27 cellular contexts compared by ENCODE assay signal in the genomic region with DNA sequence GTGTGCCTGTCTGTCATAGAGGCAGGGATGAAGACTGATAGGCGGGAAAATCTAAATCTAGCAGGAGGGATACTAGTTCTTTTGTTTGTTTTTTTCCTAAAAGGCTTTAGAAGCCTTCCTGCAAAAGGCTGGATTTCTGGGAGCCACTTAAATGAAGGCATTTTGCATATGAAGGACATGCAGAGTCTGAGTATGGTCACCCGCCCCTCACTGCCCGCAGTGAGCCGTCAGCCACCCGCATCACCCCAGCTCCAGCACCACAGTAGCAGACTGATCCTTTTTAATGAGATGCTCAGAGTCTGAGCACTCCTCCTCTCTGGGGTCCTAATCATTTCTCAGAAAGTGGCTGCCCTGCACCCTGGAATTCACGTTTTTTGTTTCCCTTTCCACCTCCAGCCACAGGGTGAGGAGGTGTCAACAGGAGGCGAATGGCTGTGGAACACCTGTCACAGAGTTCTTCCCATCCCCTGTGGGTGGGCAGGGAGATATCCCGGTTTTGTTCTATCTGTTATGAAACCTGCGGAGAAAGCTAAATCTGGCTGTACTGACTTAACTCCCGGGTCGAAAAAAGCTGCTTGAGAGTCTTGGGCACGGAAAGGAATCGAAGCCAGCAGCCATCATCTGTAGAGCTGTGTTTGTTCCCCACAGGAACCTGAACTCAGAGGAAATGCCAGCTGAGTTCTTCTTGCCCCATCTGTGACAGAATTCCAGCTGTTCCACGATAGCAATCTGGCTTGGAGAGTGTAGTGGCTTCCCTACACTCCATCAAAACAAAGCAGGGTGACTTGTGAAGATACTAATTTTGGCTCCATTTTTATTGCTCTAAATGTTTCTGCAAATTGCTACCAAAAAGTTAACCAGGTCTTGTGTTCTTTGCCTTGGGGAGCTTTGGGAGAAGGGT. TPM values are rescaled to one million over a fixed set of nuclear protein-coding genes. Genes with fewer than 3 reads are reported as not detected.
DNase-seq lines count a peak whose midpoint lies in the region; ATAC-seq and TF ChIP-seq lines count a peak whose summit lies in the region.
"Had no signal": no experiment of that assay in that cellular context is flagged by ENCODE, and none has a peak within 500 bp of the region (broad histone marks: within the 10 kb centered on the region; RNA-seq: fewer than 3 reads in every experiment).

No MANE protein-coding gene starts in this region.

- no peak overlapping the region for H4K5ac ChIP-seq in H9 (ENCODE audit: insufficient read length, low read depth, low read length)

- H3K9me3 Mint-ChIP-seq in H9 (peaks cover 12 to 13% of the 10 kb centered on the region in 2 experiments), neural progenitor cell (peaks cover 9% of the 10 kb centered on the region)
- H3K9me3 Mint-ChIP-seq in T-helper 2 cell treated with Interferon-gamma antibody and Interleukin-4, amounts not matched to agents 5 μg/mL and 100 μg/mL, for 36 hours, result no peaks in the 10 kb centered on the region
- H3K9me3 Mint-ChIP-seq: activated CD4-positive, alpha-beta T cell treated with anti-CD3 and anti-CD28 coated beads, Interleukin-2, amount 10 ng/mL, durations not matched to agents 24 days and 14 days had no signal

- H3K9me3 ChIP-seq in H9 (ENCODE audit: control insufficient read depth, low read depth, low read length), result no peaks in the 10 kb centered on the region
- H3K9me3 ChIP-seq in neural progenitor cell (ENCODE audit: low read depth), result no peaks in the 10 kb centered on the region
- no peaks in the 10 kb centered on the region for H3K9me3 ChIP-seq in gastrocnemius medialis
- H3K9me3 ChIP-seq: body of pancreas had no signal

- H3K27ac ChIP-seq in H9 (ENCODE audit: insufficient read length, low read depth, low read length) (no peak overlapping the region), foreskin keratinocyte (peak overlapping the region; percentile 95), neural progenitor cell (no peak overlapping the region), gastrocnemius medialis (no peak overlapping the region)
- H3K27ac ChIP-seq: body of pancreas, hepatocyte, KMS-11 had no signal

- H4K20me1 ChIP-seq in H9 (ENCODE audit: control insufficient read depth, insufficient read depth, insufficient read length) (no peaks in the 10 kb centered on the region), neural progenitor cell (ENCODE audit: low read depth) (no peaks in the 10 kb centered on the region)

- H3K27me3 ChIP-seq in H9 (ENCODE audit: insufficient read depth, low read length), result no peaks in the 10 kb centered on the region
- H3K27me3 ChIP-seq in foreskin keratinocyte, result no peaks in the 10 kb centered on the region
- H3K27me3 ChIP-seq in neural progenitor cell, result no peaks in the 10 kb centered on the region
- H3K27me3 ChIP-seq in gastrocnemius medialis, result peaks cover 0 to 4% (median 0%) of the 10 kb centered on the region in 3 donors
- H3K27me3 ChIP-seq: body of pancreas had no signal

- H3K23me2 ChIP-seq in H9 (ENCODE audit: insufficient read length, low read depth, low read length, poor library complexity, severe bottlenecking), result no peaks in the 10 kb centered on the region

- ATAC-seq in foreskin keratinocyte, result no peak
- no peak for ATAC-seq in gastrocnemius medialis
- ATAC-seq: body of pancreas; natural killer cell treated with Interleukin-12 subunit alpha and Interleukin-12 subunit beta and Interleukin-15 and Interleukin-18, amount 100 ng/mL, for 72 hours; Right ventricle myocardium inferior; T-cell had no signal

- H3K36me3 ChIP-seq in neural progenitor cell (no peaks in the 10 kb centered on the region), gastrocnemius medialis (no peaks in the 10 kb centered on the region)

- H3K4me3 ChIP-seq in neural progenitor cell (no peak overlapping the region), gastrocnemius medialis (no peak overlapping the region)
- H3K4me3 ChIP-seq: body of pancreas, hepatocyte had no signal

- H3K79me2 ChIP-seq in H9 (ENCODE audit: insufficient read depth, low read length) (no peaks in the 10 kb centered on the region), neural progenitor cell (ENCODE audit: low read depth) (no peaks in the 10 kb centered on the region)
- H3K79me2 ChIP-seq: hepatocyte had no signal

- no peak overlapping the region for H2BK15ac ChIP-seq in H9 (ENCODE audit: low read depth, low read length)

- TF ChIP-seq CTCF in H9 (conservative IDR thresholded peaks at IDR 0.05), result no peak
- TF ChIP-seq CTCF in foreskin keratinocyte (conservative IDR thresholded peaks at IDR 0.05), result no peak
- no peak for TF ChIP-seq CTCF in neural progenitor cell (IDR thresholded peaks at IDR 0.05)
- TF ChIP-seq CTCF in gastrocnemius medialis (IDR thresholded peaks at IDR 0.05 in 4 of 5, conservative IDR thresholded peaks at IDR 0.05 in 1 of 5), result no peak

- H3K27me3 Mint-ChIP-seq in H9 (ENCODE audit: low read depth) (peaks cover 11% of the 10 kb centered on the region), neural progenitor cell (ENCODE audit: insufficient read depth, low read depth) (peaks cover 7% of the 10 kb centered on the region)
- peaks cover 33% of the 10 kb centered on the region for H3K27me3 Mint-ChIP-seq in T-helper 2 cell treated with Interferon-gamma antibody and Interleukin-4, amounts not matched to agents 5 μg/mL and 100 μg/mL, for 36 hours (ENCODE audit: low read depth)

- no peaks in the 10 kb centered on the region for H3F3A ChIP-seq in neural progenitor cell (ENCODE audit: low read depth)

- H4K8ac ChIP-seq in H9 (replicated peaks; ENCODE audit: insufficient read length, low read depth, low read length), result no peak overlapping the region

- H2BK120ac ChIP-seq in H9 (ENCODE audit: low read depth, low read length, poor library complexity, severe bottlenecking), result no peak overlapping the region

- H3K79me1 ChIP-seq in H9 (ENCODE audit: insufficient read depth, low read depth, low read length, poor library complexity, severe bottlenecking), result no peaks in the 10 kb centered on the region

- no peak overlapping the region for H3K23ac ChIP-seq in H9 (ENCODE audit: insufficient read length, low read depth, low read length)

- H3K27ac Mint-ChIP-seq in H9 (peak overlapping the region in 1 of 3 experiments; percentile 40; a peak in 4 of 7 replicates), neural progenitor cell (peak overlapping the region; percentile 14)
- no peak overlapping the region for H3K27ac Mint-ChIP-seq in T-helper 2 cell treated with Interferon-gamma antibody and Interleukin-4, amounts not matched to agents 5 μg/mL and 100 μg/mL, for 36 hours
- H3K27ac Mint-ChIP-seq: activated CD4-positive, alpha-beta T cell treated with anti-CD3 and anti-CD28 coated beads, Interleukin-2, amount 10 ng/mL, durations not matched to agents 24 days and 14 days; memory B cell; natural killer cell treated with Interleukin-12 subunit alpha and Interleukin-12 subunit beta and Interleukin-15 and Interleukin-18, amount 100 ng/mL, for 72 hours; progenitor cell of endocrine pancreas had no signal

- no peak overlapping the region for H2BK20ac ChIP-seq in H9 (ENCODE audit: low read depth, low read length, poor library complexity, severe bottlenecking)

- no peak overlapping the region for H3K56ac ChIP-seq in H9 (ENCODE audit: insufficient read length, low read depth, low read length)

- H3K36me3 Mint-ChIP-seq in H9 (ENCODE audit: insufficient read depth in 1 of 3, low read depth in 3 of 3), result peaks cover 8 to 12% (median 11%) of the 10 kb centered on the region in 3 experiments; a peak in 6 of 7 replicates
- no peaks in the 10 kb centered on the region for H3K36me3 Mint-ChIP-seq in neural progenitor cell
- no peaks in the 10 kb centered on the region for H3K36me3 Mint-ChIP-seq in T-helper 2 cell treated with Interferon-gamma antibody and Interleukin-4, amounts not matched to agents 5 μg/mL and 100 μg/mL, for 36 hours (ENCODE audit: low read depth)

- peaks cover 18% of the 10 kb centered on the region for H3K4me1 ChIP-seq in H9 (ENCODE audit: insufficient read depth, low read length)
- H3K4me1 ChIP-seq in foreskin keratinocyte, result peaks cover 20% of the 10 kb centered on the region
- peaks cover 18% of the 10 kb centered on the region for H3K4me1 ChIP-seq in neural progenitor cell
- H3K4me1 ChIP-seq in gastrocnemius medialis, result no peaks in the 10 kb centered on the region
- H3K4me1 ChIP-seq: body of pancreas had no signal

- peaks cover 33 to 36% of the 10 kb centered on the region in 2 experiments for H3K4me1 Mint-ChIP-seq in H9
- peaks cover 20% of the 10 kb centered on the region for H3K4me1 Mint-ChIP-seq in neural progenitor cell
- no peaks in the 10 kb centered on the region for H3K4me1 Mint-ChIP-seq in T-helper 2 cell treated with Interferon-gamma antibody and Interleukin-4, amounts not matched to agents 5 μg/mL and 100 μg/mL, for 36 hours (ENCODE audit: low read depth)
- H3K4me1 Mint-ChIP-seq: memory B cell, T-cell had no signal

- no peak overlapping the region for H2BK12ac ChIP-seq in H9 (ENCODE audit: insufficient read length, low read depth, low read length)

- H3K14ac ChIP-seq in H9 (ENCODE audit: insufficient read depth, low read length), result no peak overlapping the region

- H2BK5ac ChIP-seq in H9 (ENCODE audit: insufficient read length, low read length), result no peak overlapping the region

- H2AFZ ChIP-seq in H9 (ENCODE audit: low read length) (no peak overlapping the region), neural progenitor cell (replicated peaks) (peak overlapping the region; percentile 65)
- H2AFZ ChIP-seq: hepatocyte had no signal

- H3K18ac ChIP-seq in H9 (ENCODE audit: insufficient read length, low read depth, low read length), result peak overlapping the region; percentile 56

- H3K9ac ChIP-seq in H9 (ENCODE audit: extremely low read depth, insufficient read length, low read length) (no peak overlapping the region), neural progenitor cell (no peak overlapping the region)
- H3K9ac ChIP-seq: KMS-11 had no signal

- TF ChIP-seq POLR2A in gastrocnemius medialis (IDR thresholded peaks at IDR 0.05), result no peak

- H2AK5ac ChIP-seq in H9 (ENCODE audit: insufficient read length, low read length), result no peak overlapping the region

- H3K4ac ChIP-seq in H9 (ENCODE audit: low read depth, low read length), result no peak overlapping the region

- DNase-seq in H9 (peak; percentile 67), NCI-H2171 treated with DMSO at 0.1 percent for 48 hours (lab: John Stamatoyannopoulos, UW) (peak; percentile 52), foreskin keratinocyte (no peak), neural progenitor cell (ENCODE audit: low spot score) (peak; percentile 36), gastrocnemius medialis (no peak), NCI-H774 (lab: John Stamatoyannopoulos, UW) (no peak)
- no peak for DNase-seq in effector CD8-positive, alpha-beta T cell (lab: John Stamatoyannopoulos, UW)
- DNase-seq in T-helper 2 cell treated with Interferon-gamma antibody and Interleukin-4, amounts not matched to agents 5 μg/mL and 100 μg/mL, for 36 hours (ENCODE audit: low spot score), result no peak
- DNase-seq: activated CD4-positive, alpha-beta T cell treated with anti-CD3 and anti-CD28 coated beads, Interleukin-2, amount 10 ng/mL, durations not matched to agents 24 days and 14 days; activated effector memory CD4-positive, alpha-beta T cell treated with Interleukin-2 at 50 U/mL for 16 hours; body of pancreas; cortex of kidney; DMS53; GOT3; NCI-H1105; NCI-H524 treated with DMSO at 0.1 percent for 48 hours; stimulated activated CD4-positive, alpha-beta T cell treated with anti-CD3 and anti-CD28 coated beads, Interleukin-2, amount 100 ng/mL, for 48 hours; stimulated activated naive CD4-positive, alpha-beta T cell treated with Interleukin-2 at 50 U/mL for 16 hours; T-cell; trophoblast cell had no signal

- in situ Hi-C loops in gastrocnemius medialis (cut with MboI; ENCODE audit: low sequenced_read_pairs in 4 of 4), result loop anchor here (10.0 to 25.0 kb wide), 2 partner anchors 122 to 449 kb away; no protein-coding TSS in a partner anchor

- H3K4me2 ChIP-seq in H9 (ENCODE audit: insufficient read depth, insufficient read length, low read length) (no peak overlapping the region), neural progenitor cell (peak overlapping the region; percentile 66)
- H3K4me2 ChIP-seq: hepatocyte, KMS-11 had no signal

- intact Hi-C loops in gastrocnemius medialis (cut with DNase I; ENCODE audit: low total_unique reads), result loop anchor here (5.0 kb wide), 1 partner anchor 124 kb away; no protein-coding TSS in a partner anchor

- WGBS in H9 (ENCODE audit: extremely low coverage, insufficient read length, low lambda C conversion rate), result no CpG with 5 or more reads among the region's 14 CpGs

- no peak overlapping the region for H3T11ph ChIP-seq in H9 (ENCODE audit: low read length)

- no peak overlapping the region for H4K91ac ChIP-seq in H9 (ENCODE audit: insufficient read length, low read depth, low read length)

- H3K4me3 Mint-ChIP-seq in H9, result peak overlapping the region; percentile 3 to 33; a peak in 3 of 5 replicates
- no peak overlapping the region for H3K4me3 Mint-ChIP-seq in neural progenitor cell
- no peak overlapping the region for H3K4me3 Mint-ChIP-seq in T-helper 2 cell treated with Interferon-gamma antibody and Interleukin-4, amounts not matched to agents 5 μg/mL and 100 μg/mL, for 36 hours
- H3K4me3 Mint-ChIP-seq: activated CD4-positive, alpha-beta T cell treated with anti-CD3 and anti-CD28 coated beads, Interleukin-2, amount 10 ng/mL, durations not matched to agents 24 days and 14 days; memory B cell; natural killer cell treated with Interleukin-12 subunit alpha and Interleukin-12 subunit beta and Interleukin-15 and Interleukin-18, amount 100 ng/mL, for 72 hours; T-cell had no signal

RNA-seq across cellular contexts. Expression of gene UTP25, which starts 35.1 kb away (rescaled TPM):
- 12.9 TPM in 2 replicates for total RNA-seq in H9 (2021)
- total RNA-seq in foreskin keratinocyte, result 9.0 and 9.2 TPM in 2 replicates
- 3.2 and 3.7 TPM in 2 replicates for polyA plus RNA-seq in foreskin keratinocyte
- 5.9 and 6.4 TPM in 2 replicates for total RNA-seq in neural progenitor cell (ENCODE audit: low replicate concordance)
- 1 to 10 TPM; 3.9 to 4.6 (median 4.2) TPM for total RNA-seq in gastrocnemius medialis

RNA-seq across cellular contexts. Expression of gene IRF6, which starts 56.9 kb away (rescaled TPM):
- total RNA-seq in H9 (2021) (7.1 and 8.9 TPM in 2 replicates), foreskin keratinocyte (160 and 194 TPM in 2 replicates), neural progenitor cell (ENCODE audit: low replicate concordance) (0.34 and 3.3 TPM in 2 replicates), gastrocnemius medialis (1 to 10 TPM in 1 of 4 donors, under 1 TPM in 3; 0.31 to 1.7 (median 0.49) TPM)
- 70.3 and 93.1 TPM in 2 replicates for polyA plus RNA-seq in foreskin keratinocyte
- total RNA-seq: OCI-LY7 had no signal

Comparison
In these comparisons a context has a peak if more than half of its experiments do, and no peak if none do; other contexts are left out.
1. DNase-seq: peak in H9 (single experiment), NCI-H2171 treated with DMSO at 0.1 percent for 48 hours (single experiment) and neural progenitor cell (single experiment); none in foreskin keratinocyte (0 of 2), effector CD8-positive, alpha-beta T cell (single experiment), gastrocnemius medialis (0 of 2), NCI-H774 (single experiment) and T-helper 2 cell treated with Interferon-gamma antibody and Interleukin-4, amounts not matched to agents 5 μg/mL and 100 μg/mL, for 36 hours (single experiment).
2. H3K4me3 Mint-ChIP-seq: peak in H9 (2 of 2); none in neural progenitor cell (single experiment) and T-helper 2 cell treated with Interferon-gamma antibody and Interleukin-4, amounts not matched to agents 5 μg/mL and 100 μg/mL, for 36 hours (single experiment).
3. RNA of gene IRF6, which starts 56.9 kb away (total RNA-seq): 160 to 194 TPM in foreskin keratinocyte; 7.1 to 8.9 TPM in H9, 0.34 to 3.3 TPM in neural progenitor cell and 0.31 to 1.7 TPM in gastrocnemius medialis; every median in the first group is over 10 times any median in the second.